In genomic region chr7:20153567-20153966, GRCh38 we compare ENCODE assay signal across 17 cellular contexts.
DNase-seq lines count a peak whose midpoint lies in the region; ATAC-seq, FAIRE-seq and TF ChIP-seq lines count a peak whose summit lies in the region.
"Had no signal": no experiment of that assay in that cellular context is flagged by ENCODE, and none has a peak within 500 bp of the region (broad histone marks: within the 10 kb centered on the region; RNA-seq: fewer than 3 reads in every experiment).

No MANE protein-coding gene starts in this region.

- no peak overlapping the region for H2AFZ ChIP-seq in PC-3 (ENCODE audit: low read length)
- H2AFZ ChIP-seq in osteoblast (ENCODE audit: low read length): no peak overlapping the region

- CTCF ChIA-PET in PC-3 (lab: Charles Lee): no interaction called here

- H3K4me2 ChIP-seq in PC-3 (ENCODE audit: low read length) (no peak overlapping the region), osteoblast (ENCODE audit: insufficient read depth, low read length) (no peak overlapping the region)

- H3K4me1 ChIP-seq in PC-3 (ENCODE audit: insufficient read depth, low read length) (peaks cover 32% of the 10 kb centered on the region), esophagus squamous epithelium (peaks cover 0 to 17% (median 3%) of the 10 kb centered on the region in 3 donors), stomach (peaks cover 0 to 31% (median 13%) of the 10 kb centered on the region in 4 donors), osteoblast (ENCODE audit: insufficient read depth, low read length) (no peaks in the 10 kb centered on the region)
- H3K4me1 ChIP-seq: HAP-1, SJCRH30 had no signal

- WGBS in esophagus squamous epithelium, 2 donors: 80 to 94% methylated on average over 2 of the region's 2 CpGs
- 75 to 89% (median 87%) methylated on average over 2 of the region's 2 CpGs for WGBS in stomach, 5 donors

- FAIRE-seq in D721Med (lab: Jason Lieb, UNC): peak; percentile 67
- FAIRE-seq: G401.6 had no signal

- intact Hi-C loops in PC-3 (cut with micrococcal nuclease): no loop called here
- intact Hi-C loops in esophagus squamous epithelium (cut with DNase I): no loop called here
- intact Hi-C loops in stomach (cut with DNase I; ENCODE audit: low total_unique reads): loop anchor here (10.0 kb wide), 1 partner anchor 441 kb away; no protein-coding TSS in a partner anchor

- H3F3A ChIP-seq in PC-3 (ENCODE audit: low read length, unreplicated experiment): no peaks in the 10 kb centered on the region

- H3K79me2 ChIP-seq in PC-3 (ENCODE audit: low read length): no peaks in the 10 kb centered on the region
- H3K79me2 ChIP-seq in osteoblast (ENCODE audit: insufficient read depth, low read length): no peaks in the 10 kb centered on the region

- no peak for DNase-seq in D721Med (ENCODE audit: insufficient read length, low spot score)
- DNase-seq in PC-3: peak; percentile 15
- no peak for DNase-seq in esophagus squamous epithelium (lab: John Stamatoyannopoulos, UW)
- DNase-seq in stomach: no peak
- DNase-seq in AG20443 (ENCODE audit: low spot score): no peak
- no peak for DNase-seq in stimulated activated naive CD8-positive, alpha-beta T cell treated with anti-CD3 and anti-CD28 coated beads, Interleukin-15, Interleukin-2, amounts not matched to agents 100 U/mL and 50 U/mL, for 24 hours
- DNase-seq in osteoblast (ENCODE audit: insufficient read length, low spot score, missing footprints): no peak
- DNase-seq: CD8-positive, alpha-beta memory T cell; DND-41; MV-4-11; NCI-H2029; SJCRH30 had no signal

- no peaks in the 10 kb centered on the region for H3K27me3 ChIP-seq in PC-3 (ENCODE audit: low read length)
- no peaks in the 10 kb centered on the region for H3K27me3 ChIP-seq in esophagus squamous epithelium
- no peaks in the 10 kb centered on the region for H3K27me3 ChIP-seq in stomach
- H3K27me3 ChIP-seq in osteoblast (ENCODE audit: insufficient read depth, low read length): no peaks in the 10 kb centered on the region
- H3K27me3 ChIP-seq: BLaER1 treated with 17β-estradiol and CSF1 and Interleukin-3, amounts not matched to agents 10 nM and 100 nM; SJCRH30 had no signal

- H3K4me3 ChIP-seq in PC-3 (ENCODE audit: low read length) (no peak overlapping the region), esophagus squamous epithelium (no peak overlapping the region), stomach (no peak overlapping the region), osteoblast (ENCODE audit: insufficient read depth, low read length) (no peak overlapping the region)
- H3K4me3 ChIP-seq: BLaER1 treated with 17β-estradiol and CSF1 and Interleukin-3, amounts not matched to agents 10 nM and 100 nM; HAP-1; SJCRH30 had no signal

- no peaks in the 10 kb centered on the region for H3K9me2 ChIP-seq in PC-3 (replicated peaks; ENCODE audit: low read length)

- H3K27ac ChIP-seq in PC-3 (ENCODE audit: low read length) (peak overlapping the region; percentile 1; the same call in 1 of the 2 replicates), esophagus squamous epithelium (peak overlapping the region in 3 of 4 donors; percentile 19 to 68 (median 28)), stomach (peak overlapping the region in 3 of 5 donors; percentile 12 to 62 (median 33)), osteoblast (ENCODE audit: low read depth, low read length) (no peak overlapping the region)
- H3K27ac ChIP-seq: HL-60, SJCRH30 had no signal

- H3K36me3 ChIP-seq in PC-3 (ENCODE audit: low read depth, low read length) (no peaks in the 10 kb centered on the region; the same call in 1 of the 2 replicates), esophagus squamous epithelium (peaks cover 0 to 30% (median 0%) of the 10 kb centered on the region in 3 donors), stomach (peaks cover 0 to 6% (median 0%) of the 10 kb centered on the region in 4 donors), osteoblast (ENCODE audit: insufficient read depth, low read length) (no peaks in the 10 kb centered on the region)
- H3K36me3 ChIP-seq: HAP-1, SJCRH30 had no signal

- TF ChIP-seq CTCF in D721Med (IDR thresholded peaks at IDR 0.05; ENCODE audit: insufficient read depth, missing control alignments): no peak
- TF ChIP-seq CTCF in PC-3 (conservative IDR thresholded peaks at IDR 0.05; ENCODE audit: low read depth, low read length): no peak
- TF ChIP-seq CTCF in esophagus squamous epithelium (IDR thresholded peaks at IDR 0.05): no peak
- no peak for TF ChIP-seq CTCF in stomach (IDR thresholded peaks at IDR 0.05)
- no peak for TF ChIP-seq CTCF in osteoblast (IDR thresholded peaks at IDR 0.05; ENCODE audit: extremely low read depth, low read depth, low read length)

- H3K9ac ChIP-seq in PC-3 (ENCODE audit: low read length): no peak overlapping the region
- H3K9ac ChIP-seq: BLaER1 treated with 17β-estradiol and CSF1 and Interleukin-3, amounts not matched to agents 10 nM and 100 nM had no signal

- BruUV-seq in PC-3 (replicated peaks; lab: Mats Ljungman, UMichigan): no TSS peak

- no peaks in the 10 kb centered on the region for H3K9me3 ChIP-seq in PC-3 (ENCODE audit: low read length)
- H3K9me3 ChIP-seq in esophagus squamous epithelium: no peaks in the 10 kb centered on the region
- no peaks in the 10 kb centered on the region for H3K9me3 ChIP-seq in stomach
- H3K9me3 ChIP-seq in osteoblast (ENCODE audit: low read depth, low read length): no peaks in the 10 kb centered on the region
- H3K9me3 ChIP-seq: HAP-1, SJCRH30 had no signal

- no peak for TF ChIP-seq EP300 in stomach (IDR thresholded peaks at IDR 0.05)

- POLR2A ChIA-PET in PC-3 (lab: Charles Lee; ENCODE audit: unreplicated experiment): no interaction called here

- ATAC-seq in PC-3 (no peak), HG02678 (IDR thresholded peaks at IDR 0.05; ENCODE audit: unreplicated experiment) (no peak)
- no peak for ATAC-seq in stimulated activated naive CD8-positive, alpha-beta T cell treated with anti-CD3 and anti-CD28 coated beads, Interleukin-15, Interleukin-2, amounts not matched to agents 100 U/mL and 50 U/mL, for 24 hours

- no peak for TF ChIP-seq POLR2A in esophagus squamous epithelium (IDR thresholded peaks at IDR 0.05)
- no peak for TF ChIP-seq POLR2A in stomach (IDR thresholded peaks at IDR 0.05)

- no peaks in the 10 kb centered on the region for H4K20me1 ChIP-seq in PC-3 (ENCODE audit: low read length)
- H4K20me1 ChIP-seq in osteoblast (ENCODE audit: insufficient read depth, low read length): no peaks in the 10 kb centered on the region
- H4K20me1 ChIP-seq: BLaER1 treated with 17β-estradiol and CSF1 and Interleukin-3, amounts not matched to agents 10 nM and 100 nM had no signal
